ENCODE assay signal across 18 cellular contexts in genomic region chr9:125766468-125767221, GRCh38.
"Had no signal": no experiment of that assay in that cellular context is flagged by ENCODE, and none has a peak within 500 bp of the region (broad histone marks: within the 10 kb centered on the region; RNA-seq: fewer than 3 reads in every experiment).

No MANE protein-coding gene starts in this region.

- H3K9me3 ChIP-seq: colonic mucosa, neutrophil, right atrium auricular region had no signal

- ATAC-seq: heart left ventricle; naive thymus-derived CD4-positive, alpha-beta T cell had no signal

- DNase-seq: colonic mucosa; dermis blood vessel endothelial cell; effector CD4-positive, alpha-beta T cell; endodermal cell; foreskin melanocyte; heart left ventricle; hippocampal formation; kidney glomerular epithelial cell; mammary epithelial cell; naive thymus-derived CD4-positive, alpha-beta T cell; nephron progenitor cell; posterior cingulate gyrus; small intestine; stimulated activated CD4-positive, alpha-beta T cell treated with anti-CD3 and anti-CD28 coated beads, Interleukin-12 subunit alpha, Interleukin-12 subunit beta, amount 100 ng/mL, for 4 hours; stimulated activated naive CD4-positive, alpha-beta T cell treated with Interleukin-2 at 50 U/mL for 16 hours; trophoblast cell had no signal

- H3K4me1 ChIP-seq: colonic mucosa had no signal

- H3K27ac ChIP-seq: colonic mucosa, heart left ventricle, neutrophil, right atrium auricular region had no signal

- H3K27me3 ChIP-seq: colonic mucosa, heart left ventricle, neutrophil, right atrium auricular region had no signal

- H3K4me3 ChIP-seq: colonic mucosa, heart left ventricle, right atrium auricular region had no signal

- H3K36me3 ChIP-seq: colonic mucosa, heart left ventricle, neutrophil, right atrium auricular region had no signal
